In genomic region chr1:16643476-16644178, GRCh38 we compare ENCODE assay signal across 8 cellular contexts. TPM values are rescaled to one million over a fixed set of nuclear protein-coding genes. Genes with fewer than 3 reads are reported as not detected.
DNase-seq lines count a peak whose midpoint lies in the region; ATAC-seq lines count a peak whose summit lies in the region.
"Not testable (repeated sequence)": the region's sequence is repeated elsewhere in the genome, so short reads cannot be mapped to it uniquely, and the experiment has no call there.

No MANE protein-coding gene starts in this region.

- not testable (repeated sequence) for H3K9me3 Mint-ChIP-seq in CD4-positive, CD25-positive, alpha-beta regulatory T cell

- peak overlapping the region; percentile 92 for H3K4me3 ChIP-seq in CD4-positive, CD25-positive, alpha-beta regulatory T cell (ENCODE audit: low read depth, low read length)

- not testable (repeated sequence) for H3K4me3 Mint-ChIP-seq in CD4-positive, CD25-positive, alpha-beta regulatory T cell

- H3K36me3 Mint-ChIP-seq in CD4-positive, CD25-positive, alpha-beta regulatory T cell = not testable (repeated sequence)

- peaks cover 11% of the 10 kb centered on the region for H3K36me3 ChIP-seq in CD4-positive, CD25-positive, alpha-beta regulatory T cell (ENCODE audit: control insufficient read depth, insufficient read depth, low read length)

- H3K4me1 Mint-ChIP-seq in CD4-positive, CD25-positive, alpha-beta regulatory T cell = not testable (repeated sequence)

- DNase-seq in CD4-positive, CD25-positive, alpha-beta regulatory T cell = peak in 2 of 3 donors; percentile 6 to 42
- peak; percentile 51 for DNase-seq in RPMI8226
- DNase-seq in activated naive CD4-positive, alpha-beta T cell treated with anti-CD3 and anti-CD28 coated beads, Interleukin-2, amount 50 U/mL, for 16 hours = peak; percentile 12
- DNase-seq in fibroblast of peridontal ligament (ENCODE audit: extremely low read depth) = peak; percentile 18
- peak; percentile 90 for DNase-seq in mesenteric fat pad (ENCODE audit: low spot score)
- DNase-seq in stimulated activated CD4-positive, alpha-beta T cell treated with anti-CD3 and anti-CD28 coated beads, Interleukin-1b, Interleukin-23, amount 100 ng/mL, for 48 hours = peak; percentile 10

- H3K27ac Mint-ChIP-seq in CD4-positive, CD25-positive, alpha-beta regulatory T cell = not testable (repeated sequence)

- peak overlapping the region; percentile 86 for H3K27ac ChIP-seq in CD4-positive, CD25-positive, alpha-beta regulatory T cell (ENCODE audit: insufficient read depth, low read length, poor library complexity, severe bottlenecking)

- not testable (repeated sequence) for H3K27me3 ChIP-seq in CD4-positive, CD25-positive, alpha-beta regulatory T cell (ENCODE audit: control insufficient read depth, insufficient read depth, low read length)

- not testable (repeated sequence) for H3K27me3 Mint-ChIP-seq in CD4-positive, CD25-positive, alpha-beta regulatory T cell

- ATAC-seq in CD4-positive, CD25-positive, alpha-beta regulatory T cell (ENCODE audit: low read depth in 2 of 2) = not testable (repeated sequence)
- ATAC-seq in GM21447 (IDR thresholded peaks at IDR 0.05; ENCODE audit: unreplicated experiment) (peak; percentile 4), HG03520 (IDR thresholded peaks at IDR 0.05; ENCODE audit: unreplicated experiment) (peak; percentile 5)

- peaks cover 32% of the 10 kb centered on the region for H3K4me1 ChIP-seq in CD4-positive, CD25-positive, alpha-beta regulatory T cell (ENCODE audit: control insufficient read depth, insufficient read depth, low read length, poor library complexity, severe bottlenecking)

- not testable (repeated sequence) for H3K9me3 ChIP-seq in CD4-positive, CD25-positive, alpha-beta regulatory T cell (ENCODE audit: control insufficient read depth in 2 of 2, low read length in 2 of 2)

RNA-seq across cellular contexts. Expression of gene RNU1-3, which starts 23.1 kb away (rescaled TPM):
- total RNA-seq in CD4-positive, CD25-positive, alpha-beta regulatory T cell = 3,278 TPM
- polyA plus RNA-seq in CD4-positive, CD25-positive, alpha-beta regulatory T cell = 10 to 100 TPM in 1 of 4 donors, not detected in 3; 23.7 TPM
- total RNA-seq in mesenteric fat pad = 6,165 TPM

RNA-seq across cellular contexts. Expression of gene NBPF1, which starts 30.3 kb away (rescaled TPM):
- 13.0 TPM for total RNA-seq in CD4-positive, CD25-positive, alpha-beta regulatory T cell
- polyA plus RNA-seq in CD4-positive, CD25-positive, alpha-beta regulatory T cell = 1 to 10 TPM in 3 of 4 donors, under 1 TPM in 1; 0.49 to 3.7 (median 2.1) TPM
- 25.8 TPM for total RNA-seq in mesenteric fat pad

Comparison
In these comparisons a context has a peak if more than half of its experiments do, and no peak if none do; other contexts are left out.
1. DNase-seq: peak in every context shown above with its lines; median percentile 90 in mesenteric fat pad; 51 in RPMI8226; 24 in CD4-positive, CD25-positive, alpha-beta regulatory T cell; 18 in fibroblast of peridontal ligament; 12 in activated naive CD4-positive, alpha-beta T cell treated with anti-CD3 and anti-CD28 coated beads, Interleukin-2, amount 50 U/mL, for 16 hours; 10 in stimulated activated CD4-positive, alpha-beta T cell treated with anti-CD3 and anti-CD28 coated beads, Interleukin-1b, Interleukin-23, amount 100 ng/mL, for 48 hours.